Comparison of ENCODE assay signal across 1 cellular context in genomic region chr1:178486100-178487069, GRCh38.
TF ChIP-seq lines count a peak whose summit lies in the region.

No MANE protein-coding gene starts in this region.

TF ChIP-seq in WTC11, 78 proteins besides CTCF, POLR2A, EP300 and RAD21 (continued from another document):
- no peak for TF ChIP-seq FOXP4 (CRISPR knock-in tag; IDR thresholded peaks at IDR 0.05)
- TF ChIP-seq USF1 (CRISPR knock-in tag; IDR thresholded peaks at IDR 0.05) = no peak
